In genomic region chr14:33634631-33635030, GRCh38 we compare ENCODE assay signal across 19 cellular contexts.
"Had no signal": no experiment of that assay in that cellular context is flagged by ENCODE, and none has a peak within 500 bp of the region (broad histone marks: within the 10 kb centered on the region; RNA-seq: fewer than 3 reads in every experiment).

No MANE protein-coding gene starts in this region.

- H3K9me3 ChIP-seq: prostate gland, right lobe of liver, spleen, testis, upper lobe of left lung had no signal

- H3K36me3 ChIP-seq: prostate gland, right lobe of liver, spleen, upper lobe of left lung had no signal

- H3K27ac ChIP-seq: prostate gland, right lobe of liver, spleen, testis, upper lobe of left lung had no signal

- H3K4me3 ChIP-seq: prostate gland, right lobe of liver, spleen, testis, upper lobe of left lung had no signal

- H3K27me3 ChIP-seq: right lobe of liver, spleen, testis, upper lobe of left lung had no signal

- DNase-seq: activated B cell treated with CpG ODN at 0.5 μM for 24 hours; activated CD4-positive, alpha-beta T cell treated with anti-CD3 and anti-CD28 coated beads for 48 hours; activated CD8-positive, alpha-beta T cell treated with anti-CD3 and anti-CD28 coated beads for 36 hours; activated effector memory CD4-positive, alpha-beta T cell treated with anti-CD3 and anti-CD28 coated beads, Interleukin-2, amount 50 U/mL, for 16 hours; activated T-cell treated with anti-CD3 and anti-CD28 coated beads, Interleukin-2, amount 50 U/mL, for 48 hours; amniotic stem cell; cerebellar nuclear complex; endodermal cell; erythroblast; hippocampal formation; kidney glomerular epithelial cell; nephron progenitor cell; right lobe of liver; spleen; stimulated activated naive CD8-positive, alpha-beta T cell treated with anti-CD3 and anti-CD28 coated beads, Interleukin-15, amount 100 ng/mL, for 72 hours; T-helper 2 cell; testis; upper lobe of left lung had no signal

- H3K4me1 ChIP-seq: prostate gland, right lobe of liver, spleen, testis, upper lobe of left lung had no signal

- ATAC-seq: activated CD8-positive, alpha-beta T cell treated with anti-CD3 and anti-CD28 coated beads for 36 hours; right lobe of liver; stimulated activated naive CD8-positive, alpha-beta T cell treated with anti-CD3 and anti-CD28 coated beads, Interleukin-15, amount 100 ng/mL, for 72 hours had no signal
